In genomic region chr1:233614173-233614742, GRCh38 we compare ENCODE assay signal across 8 cellular contexts. TPM values are rescaled to one million over a fixed set of nuclear protein-coding genes. Genes with fewer than 3 reads are reported as not detected.
DNase-seq lines count a peak whose midpoint lies in the region; ATAC-seq, FAIRE-seq and TF ChIP-seq lines count a peak whose summit lies in the region.

No MANE protein-coding gene starts in this region.

- H3K27ac ChIP-seq in parathyroid adenoma: no peak overlapping the region
- no peak overlapping the region for H3K27ac ChIP-seq in effector memory CD4-positive, alpha-beta T cell (ENCODE audit: insufficient read depth, low read length, poor library complexity, severe bottlenecking)

- FAIRE-seq in frontal cortex (lab: Jason Lieb, UNC): no peak

- H3K9me3 ChIP-seq in parathyroid adenoma (ENCODE audit: control insufficient read depth, low read length): no peaks in the 10 kb centered on the region
- H3K9me3 ChIP-seq in effector memory CD4-positive, alpha-beta T cell (ENCODE audit: control insufficient read depth, low read length): no peaks in the 10 kb centered on the region

- H3K9me3 Mint-ChIP-seq in activated naive CD4-positive, alpha-beta T cell treated with anti-CD3 and anti-CD28 coated beads for 36 hours: no peaks in the 10 kb centered on the region
- peaks cover 2% of the 10 kb centered on the region; the same call in 1 of the 2 replicates for H3K9me3 Mint-ChIP-seq in WTC11

- peak overlapping the region; percentile 58 for H2AFZ ChIP-seq in parathyroid adenoma

- TF ChIP-seq CTCF in WTC11 (IDR thresholded peaks at IDR 0.05) (no peak), parathyroid adenoma (IDR thresholded peaks at IDR 0.05) (no peak)

- POLR2A ChIA-PET in WTC11 (lab: Charles Lee): interaction anchor here (0.6 to 1.2 kb wide), 4 partner anchors 11 to 286 kb away, joined by 3 to 6 read pairs (median 4); no protein-coding TSS in a partner anchor

- H3K36me3 ChIP-seq in parathyroid adenoma (ENCODE audit: control insufficient read depth, insufficient read depth, low read length): no peaks in the 10 kb centered on the region
- no peaks in the 10 kb centered on the region for H3K36me3 ChIP-seq in effector memory CD4-positive, alpha-beta T cell (ENCODE audit: control insufficient read depth, insufficient read depth, low read length)

- no peaks in the 10 kb centered on the region for H3K27me3 ChIP-seq in parathyroid adenoma (ENCODE audit: control insufficient read depth, insufficient read depth, low read length)
- peaks cover 5% of the 10 kb centered on the region for H3K27me3 ChIP-seq in effector memory CD4-positive, alpha-beta T cell (replicated peaks; ENCODE audit: control insufficient read depth, insufficient read depth, low read length, poor library complexity, severe bottlenecking)

- no peak overlapping the region for H3K9ac ChIP-seq in parathyroid adenoma

- no peaks in the 10 kb centered on the region for H3K4me1 ChIP-seq in parathyroid adenoma
- H3K4me1 ChIP-seq in effector memory CD4-positive, alpha-beta T cell (ENCODE audit: control insufficient read depth, insufficient read depth, low read length, poor library complexity, severe bottlenecking): no peaks in the 10 kb centered on the region

- CTCF ChIA-PET in activated naive CD4-positive, alpha-beta T cell treated with anti-CD3 and anti-CD28 coated beads for 36 hours (lab: Charles Lee): no interaction called here
- CTCF ChIA-PET in WTC11 (lab: Charles Lee): interaction anchor here (1.0 to 1.6 kb wide), 3 partner anchors 96 to 177 kb away, joined by 3 to 6 read pairs (median 4); no protein-coding TSS in a partner anchor

- ATAC-seq in HG02973 (IDR thresholded peaks at IDR 0.05; ENCODE audit: unreplicated experiment) (peak; percentile 42), WTC11 (peak; percentile 54)

- H3K27me3 Mint-ChIP-seq in activated naive CD4-positive, alpha-beta T cell treated with anti-CD3 and anti-CD28 coated beads for 36 hours (ENCODE audit: low read depth): peaks cover 60% of the 10 kb centered on the region
- H3K27me3 Mint-ChIP-seq in WTC11 (ENCODE audit: low read depth): peaks cover 33% of the 10 kb centered on the region

- no peak overlapping the region for H3K27ac Mint-ChIP-seq in activated naive CD4-positive, alpha-beta T cell treated with anti-CD3 and anti-CD28 coated beads for 36 hours
- H3K27ac Mint-ChIP-seq in WTC11: peak overlapping the region; percentile 95

- peak overlapping the region; percentile 85 for H3K4me2 ChIP-seq in parathyroid adenoma (ENCODE audit: low read length)

- H3K4me3 Mint-ChIP-seq in activated naive CD4-positive, alpha-beta T cell treated with anti-CD3 and anti-CD28 coated beads for 36 hours: peak overlapping the region; percentile 10
- peak overlapping the region; percentile 90 for H3K4me3 Mint-ChIP-seq in WTC11

- no peaks in the 10 kb centered on the region for H3K79me2 ChIP-seq in parathyroid adenoma

- peaks cover 5% of the 10 kb centered on the region for H3K4me1 Mint-ChIP-seq in activated naive CD4-positive, alpha-beta T cell treated with anti-CD3 and anti-CD28 coated beads for 36 hours (ENCODE audit: low read depth)
- peaks cover 32% of the 10 kb centered on the region for H3K4me1 Mint-ChIP-seq in WTC11

- H3K4me3 ChIP-seq in parathyroid adenoma (ENCODE audit: low read depth, low read length): peak overlapping the region; percentile 68
- no peak overlapping the region for H3K4me3 ChIP-seq in effector memory CD4-positive, alpha-beta T cell (ENCODE audit: insufficient read depth, low read depth, low read length, poor library complexity, severe bottlenecking)

- peak; percentile 7 for DNase-seq in activated naive CD4-positive, alpha-beta T cell treated with anti-CD3 and anti-CD28 coated beads for 36 hours
- DNase-seq in activated naive CD4-positive, alpha-beta T cell (lab: John Stamatoyannopoulos, UW): no peak
- DNase-seq in WTC11 (ENCODE audit: low spot score) (peak; percentile 51), frontal cortex (ENCODE audit: low spot score in 2 of 2) (peak; percentile 34 to 60)
- DNase-seq in effector memory CD4-positive, alpha-beta T cell: no peak
- DNase-seq in stimulated activated naive CD4-positive, alpha-beta T cell (lab: John Stamatoyannopoulos, UW): no peak

- intact Hi-C loops in activated naive CD4-positive, alpha-beta T cell treated with anti-CD3 and anti-CD28 coated beads for 36 hours (cut with micrococcal nuclease): no loop called here

- H3K36me3 Mint-ChIP-seq in activated naive CD4-positive, alpha-beta T cell treated with anti-CD3 and anti-CD28 coated beads for 36 hours (ENCODE audit: low read depth): no peaks in the 10 kb centered on the region
- H3K36me3 Mint-ChIP-seq in WTC11: peaks cover 19% of the 10 kb centered on the region

TF ChIP-seq in WTC11, 78 proteins besides CTCF, POLR2A, EP300 and RAD21:
- TF ChIP-seq NFE2L1 (CRISPR knock-in tag; IDR thresholded peaks at IDR 0.05) (no peak), E2F4 (CRISPR knock-in tag; IDR thresholded peaks at IDR 0.05; ENCODE audit: borderline replicate concordance, low read depth) (no peak), NR3C1 (CRISPR knock-in tag; conservative IDR thresholded peaks at IDR 0.05; ENCODE audit: low read depth) (no peak), GRHL2 (CRISPR knock-in tag; IDR thresholded peaks at IDR 0.05; ENCODE audit: insufficient replicate concordance, severe bottlenecking) (no peak), TCF7 (CRISPR knock-in tag; IDR thresholded peaks at IDR 0.05; ENCODE audit: low read depth) (0 out of 2 replicates have a peak, but pooled peaks have one; percentile 16), SP1 (CRISPR knock-in tag; conservative IDR thresholded peaks at IDR 0.05) (0 out of 2 replicates have a peak, but pooled peaks have one; percentile 37), FOXK1 (CRISPR knock-in tag; IDR thresholded peaks at IDR 0.05) (peak; percentile 36; the same call in 1 of the 2 replicates)

RNA-seq across cellular contexts. Expression of gene KCNK1, which starts 0.4 kb away (rescaled TPM):
- total RNA-seq in activated naive CD4-positive, alpha-beta T cell treated with anti-CD3 and anti-CD28 coated beads for 36 hours: under 1 TPM; 0.21 to 0.44 TPM
- total RNA-seq in WTC11 (2021): 12.8 to 13.3 TPM (median 13.3 TPM) in 3 replicates
- total RNA-seq in frontal cortex: 4.9 TPM

Comparison
In these comparisons a context has a peak if more than half of its experiments do, and no peak if none do; other contexts are left out.
1. DNase-seq: peak in activated naive CD4-positive, alpha-beta T cell treated with anti-CD3 and anti-CD28 coated beads for 36 hours (single experiment), WTC11 (single experiment) and frontal cortex (2 of 2); none in activated naive CD4-positive, alpha-beta T cell (0 of 4), effector memory CD4-positive, alpha-beta T cell (0 of 3) and stimulated activated naive CD4-positive, alpha-beta T cell (0 of 6).